In genomic region chr3:47688488-47688887, GRCh38 we compare ENCODE assay signal across 30 cellular contexts.
"Had no signal": no experiment of that assay in that cellular context is flagged by ENCODE, and none has a peak within 500 bp of the region (broad histone marks: within the 10 kb centered on the region; RNA-seq: fewer than 3 reads in every experiment).

No MANE protein-coding gene starts in this region.

- H3K4me1 Mint-ChIP-seq: natural killer cell; nephron; neural progenitor cell; stimulated activated memory B cell treated with anti-CD40 and anti-IgM and Interleukin-4, amounts not matched to agents 10 μg/mL and 1 μg/mL and 100 μg/mL, for 72 hours had no signal

- H3K79me2 ChIP-seq: parathyroid adenoma had no signal

- H3K9me3 Mint-ChIP-seq: naive thymus-derived CD4-positive, alpha-beta T cell; natural killer cell; nephron; neural progenitor cell; stimulated activated memory B cell treated with anti-CD40 and anti-IgM and Interleukin-4, amounts not matched to agents 10 μg/mL and 1 μg/mL and 100 μg/mL, for 72 hours; stimulated activated naive CD8-positive, alpha-beta T cell treated with anti-CD3 and anti-CD28 coated beads, Interleukin-15, Interleukin-2, amounts not matched to agents 100 ng/mL and 50 ng/mL, for 24 hours; type B pancreatic cell had no signal

- H3K4me2 ChIP-seq: neural progenitor cell, smooth muscle cell had no signal

- H3K27ac Mint-ChIP-seq: nephron; neural progenitor cell; stimulated activated memory B cell treated with anti-CD40 and anti-IgM and Interleukin-4, amounts not matched to agents 10 μg/mL and 1 μg/mL and 100 μg/mL, for 72 hours; stimulated activated naive CD8-positive, alpha-beta T cell treated with anti-CD3 and anti-CD28 coated beads, Interleukin-15, Interleukin-2, amounts not matched to agents 100 ng/mL and 50 ng/mL, for 24 hours; type B pancreatic cell had no signal

- H3K4me3 ChIP-seq: neural progenitor cell, ovary, prostate gland, right atrium auricular region, right lobe of liver, sigmoid colon, smooth muscle cell, spleen, stomach, thoracic aorta, thyroid gland, transverse colon, upper lobe of right lung, uterus had no signal

- H3K27ac ChIP-seq: neural progenitor cell, ovary, parathyroid adenoma, prostate gland, right atrium auricular region, right lobe of liver, sigmoid colon, spleen, stomach, thoracic aorta, thyroid gland, transverse colon, upper lobe of right lung, uterus had no signal

- H3K9me3 ChIP-seq: ovary, prostate gland, right atrium auricular region, right lobe of liver, sigmoid colon, spleen, stomach, thoracic aorta, thyroid gland, transverse colon, upper lobe of right lung, uterus had no signal

- DNase-seq: naive thymus-derived CD4-positive, alpha-beta T cell; natural killer cell; occipital lobe; ovary; posterior cingulate gyrus; retina; right lobe of liver; sigmoid colon; spleen; stimulated activated CD4-positive, alpha-beta T cell treated with anti-CD3 and anti-CD28 coated beads, Interleukin-12 subunit alpha, Interleukin-12 subunit beta, amount 100 ng/mL, for 4 hours; stimulated activated CD4-positive, alpha-beta T cell treated with anti-CD3 and anti-CD28 coated beads, Interleukin-1b, Interleukin-23, amount 100 ng/mL, for 48 hours; stimulated activated CD4-positive, alpha-beta T cell treated with anti-CD3 and anti-CD28 coated beads, Interleukin-4, amount 100 ng/mL, for 1 hour; stimulated activated CD4-positive, alpha-beta T cell treated with anti-CD3 and anti-CD28 coated beads, Interleukin-4, amount 100 ng/mL, for 4 hours; stimulated activated CD8-positive, alpha-beta memory T cell treated with anti-CD3 and anti-CD28 coated beads, Interleukin-4, amount 100 ng/mL, for 48 hours; stimulated activated naive CD4-positive, alpha-beta T cell treated with Interleukin-2 at 50 U/mL for 16 hours; stomach; thyroid gland; transverse colon; upper lobe of right lung; uterus had no signal

- H2AFZ ChIP-seq: neural progenitor cell, parathyroid adenoma had no signal

- H3K4me1 ChIP-seq: neural progenitor cell, parathyroid adenoma, prostate gland, right atrium auricular region, right lobe of liver, sigmoid colon, spleen, stomach, thyroid gland, transverse colon, upper lobe of right lung, uterus had no signal

- H3K27me3 Mint-ChIP-seq: naive thymus-derived CD4-positive, alpha-beta T cell; stimulated activated memory B cell treated with anti-CD40 and anti-IgM and Interleukin-4, amounts not matched to agents 10 μg/mL and 1 μg/mL and 100 μg/mL, for 72 hours; stimulated activated naive CD8-positive, alpha-beta T cell treated with anti-CD3 and anti-CD28 coated beads, Interleukin-15, Interleukin-2, amounts not matched to agents 100 ng/mL and 50 ng/mL, for 24 hours; type B pancreatic cell had no signal

- H3K27me3 ChIP-seq: neural progenitor cell, ovary, right atrium auricular region, right lobe of liver, sigmoid colon, spleen, stomach, thyroid gland, transverse colon, upper lobe of right lung, uterus had no signal

- H3K36me3 ChIP-seq: ovary, uterus had no signal

- H3K4me3 Mint-ChIP-seq: naive thymus-derived CD4-positive, alpha-beta T cell; natural killer cell; nephron; neural progenitor cell; stimulated activated memory B cell treated with anti-CD40 and anti-IgM and Interleukin-4, amounts not matched to agents 10 μg/mL and 1 μg/mL and 100 μg/mL, for 72 hours; stimulated activated naive CD8-positive, alpha-beta T cell treated with anti-CD3 and anti-CD28 coated beads, Interleukin-15, Interleukin-2, amounts not matched to agents 100 ng/mL and 50 ng/mL, for 24 hours; type B pancreatic cell had no signal

- ATAC-seq: naive thymus-derived CD4-positive, alpha-beta T cell; natural killer cell; right lobe of liver; stimulated activated memory B cell treated with anti-CD40 and anti-IgM and Interleukin-4, amounts not matched to agents 10 μg/mL and 1 μg/mL and 100 μg/mL, for 72 hours; upper lobe of right lung had no signal
